7 cellular contexts compared by ENCODE assay signal in the genomic region with DNA sequence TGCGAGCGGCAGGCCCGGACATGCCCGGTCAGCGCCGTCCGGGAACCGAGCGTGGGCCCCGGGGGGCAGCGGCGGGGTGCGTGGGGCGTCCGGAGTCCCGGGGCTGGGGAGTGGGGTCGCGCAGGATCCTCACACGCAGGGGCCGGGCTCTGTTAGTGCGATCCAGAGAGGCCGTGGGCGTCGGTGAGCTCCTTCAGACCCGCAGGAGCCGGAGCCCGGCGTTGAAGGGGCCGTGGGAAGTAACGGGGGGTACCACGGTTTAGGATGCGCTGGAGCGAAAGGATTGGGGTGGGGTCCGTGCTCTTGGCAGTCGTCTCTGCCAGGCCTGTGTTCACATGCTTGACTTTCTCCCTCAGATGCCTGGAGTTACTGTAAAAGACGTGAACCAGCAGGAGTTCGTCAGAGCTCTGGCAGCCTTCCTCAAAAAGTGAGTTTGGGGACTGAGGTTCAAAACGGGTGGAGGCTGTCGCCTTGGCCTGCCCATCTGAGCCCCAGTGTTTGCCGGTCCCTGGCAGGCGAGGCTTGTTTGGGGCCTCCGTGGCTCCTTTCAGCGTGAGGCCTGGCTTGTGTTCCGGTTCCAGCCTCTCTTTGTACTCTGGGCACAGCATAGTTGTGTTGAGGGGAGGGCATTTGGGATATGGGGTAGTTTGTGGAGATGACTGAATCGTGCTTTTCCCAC. TPM values are rescaled to one million over a fixed set of nuclear protein-coding genes. Genes with fewer than 3 reads are reported as not detected.
DNase-seq lines count a peak whose midpoint lies in the region; ATAC-seq and TF ChIP-seq lines count a peak whose summit lies in the region.

No MANE protein-coding gene starts in this region.

- H3K9me3 Mint-ChIP-seq in H9 (no peaks in the 10 kb centered on the region; a peak in 1 of 5 replicates), neural crest cell (no peaks in the 10 kb centered on the region)

- H3K9ac ChIP-seq in H9 (ENCODE audit: extremely low read depth, insufficient read length, low read length): peak overlapping the region; percentile 99

- no peak for ATAC-seq in T-helper 17 cell
- ATAC-seq in GM19395 (IDR thresholded peaks at IDR 0.05; ENCODE audit: unreplicated experiment): no peak

- H3K27ac ChIP-seq in H9 (ENCODE audit: insufficient read length, low read depth, low read length) (no peak overlapping the region), epithelial cell of prostate (peak overlapping the region; percentile 91)

- TF ChIP-seq CTCF in H9 (conservative IDR thresholded peaks at IDR 0.05): no peak
- TF ChIP-seq CTCF in neural crest cell (conservative IDR thresholded peaks at IDR 0.05): no peak

- H3K27me3 Mint-ChIP-seq in H9 (ENCODE audit: low read depth) (peaks cover 14% of the 10 kb centered on the region), T-helper 17 cell (no peaks in the 10 kb centered on the region), neural crest cell (ENCODE audit: low read depth) (peaks cover 29% of the 10 kb centered on the region)

- DNase-seq in H9 (no peak), T-helper 17 cell (no peak), epithelial cell of prostate (ENCODE audit: low read depth, low spot score) (no peak), neural crest cell (ENCODE audit: low read depth, low spot score) (no peak), NCI-H2107 (lab: John Stamatoyannopoulos, UW) (no peak), NCI-H226 (no peak)

- no peaks in the 10 kb centered on the region; the same call in 1 of the 2 replicates for H3K4me1 ChIP-seq in H9 (ENCODE audit: insufficient read depth, low read length)

- peak overlapping the region; percentile 84 to 96 for H3K4me3 Mint-ChIP-seq in H9
- peak overlapping the region; percentile 99 for H3K4me3 Mint-ChIP-seq in T-helper 17 cell
- peak overlapping the region; percentile 94 for H3K4me3 Mint-ChIP-seq in neural crest cell

- H3T11ph ChIP-seq in H9 (ENCODE audit: low read length): no peak overlapping the region

- no peak overlapping the region for H2BK20ac ChIP-seq in H9 (ENCODE audit: low read depth, low read length, poor library complexity, severe bottlenecking)

- H3K56ac ChIP-seq in H9 (ENCODE audit: insufficient read length, low read depth, low read length): no peak overlapping the region

- H3K79me2 ChIP-seq in H9 (ENCODE audit: insufficient read depth, low read length): peaks cover 29% of the 10 kb centered on the region

- no CpG with 5 or more reads among the region's 45 CpGs for WGBS in H9 (ENCODE audit: extremely low coverage, insufficient read length, low lambda C conversion rate)

- no peaks in the 10 kb centered on the region for H3K27me3 ChIP-seq in H9 (ENCODE audit: insufficient read depth, low read length)

- H3K4me2 ChIP-seq in H9 (ENCODE audit: insufficient read depth, insufficient read length, low read length): peak overlapping the region; percentile 90

- H2BK120ac ChIP-seq in H9 (ENCODE audit: low read depth, low read length, poor library complexity, severe bottlenecking): no peak overlapping the region

- H3K4ac ChIP-seq in H9 (ENCODE audit: low read depth, low read length): peak overlapping the region; percentile 82

- peaks cover 17% of the 10 kb centered on the region for H3K79me1 ChIP-seq in H9 (ENCODE audit: insufficient read depth, low read depth, low read length, poor library complexity, severe bottlenecking)

- H4K5ac ChIP-seq in H9 (ENCODE audit: insufficient read length, low read depth, low read length): peak overlapping the region; percentile 34

- H4K91ac ChIP-seq in H9 (ENCODE audit: insufficient read length, low read depth, low read length): no peak overlapping the region

- no peak overlapping the region for H4K8ac ChIP-seq in H9 (replicated peaks; ENCODE audit: insufficient read length, low read depth, low read length)

- H3K36me3 Mint-ChIP-seq in H9 (ENCODE audit: insufficient read depth in 1 of 3, low read depth in 3 of 3): peaks cover 45 to 51% (median 50%) of the 10 kb centered on the region in 3 experiments
- peaks cover 9% of the 10 kb centered on the region for H3K36me3 Mint-ChIP-seq in T-helper 17 cell (ENCODE audit: low read depth)
- peaks cover 30% of the 10 kb centered on the region for H3K36me3 Mint-ChIP-seq in neural crest cell (ENCODE audit: low read depth)

- H3K27ac Mint-ChIP-seq in H9 (peak overlapping the region; percentile 94 to 99 (median 97)), T-helper 17 cell (peak overlapping the region; percentile 100), neural crest cell (ENCODE audit: unreplicated experiment) (peak overlapping the region; percentile 98)

- no peak overlapping the region for H2AK5ac ChIP-seq in H9 (ENCODE audit: insufficient read length, low read length)

- no peak overlapping the region for H2BK15ac ChIP-seq in H9 (ENCODE audit: low read depth, low read length)

- no peak overlapping the region for H3K23ac ChIP-seq in H9 (ENCODE audit: insufficient read length, low read depth, low read length)

- H3K9me3 ChIP-seq in H9 (ENCODE audit: control insufficient read depth, low read depth, low read length) (no peaks in the 10 kb centered on the region), T-helper 17 cell (ENCODE audit: control insufficient read depth, low read length, poor library complexity, severe bottlenecking) (no peaks in the 10 kb centered on the region)

- peak overlapping the region; percentile 98 for H3K14ac ChIP-seq in H9 (ENCODE audit: insufficient read depth, low read length)

- H2BK12ac ChIP-seq in H9 (ENCODE audit: insufficient read length, low read depth, low read length): no peak overlapping the region

- no peak overlapping the region for H2AFZ ChIP-seq in H9 (ENCODE audit: low read length)

- H3K18ac ChIP-seq in H9 (ENCODE audit: insufficient read length, low read depth, low read length): peak overlapping the region; percentile 90

- H3K4me1 Mint-ChIP-seq in H9: peaks cover 34 to 42% of the 10 kb centered on the region in 2 experiments
- peaks cover 37% of the 10 kb centered on the region for H3K4me1 Mint-ChIP-seq in T-helper 17 cell
- peaks cover 42% of the 10 kb centered on the region for H3K4me1 Mint-ChIP-seq in neural crest cell

- H2BK5ac ChIP-seq in H9 (ENCODE audit: insufficient read length, low read length): peak overlapping the region; percentile 27

- peaks cover 9% of the 10 kb centered on the region for H3K23me2 ChIP-seq in H9 (ENCODE audit: insufficient read length, low read depth, low read length, poor library complexity, severe bottlenecking)

- H4K20me1 ChIP-seq in H9 (ENCODE audit: control insufficient read depth, insufficient read depth, insufficient read length): no peaks in the 10 kb centered on the region

RNA-seq across cellular contexts. Expression of gene RPS19, which starts 0.5 kb away (rescaled TPM):
- total RNA-seq in H9 (2021) (3,024 and 3,117 TPM in 2 replicates), T-helper 17 cell (1,000 to 10,000 TPM; 3,299 to 3,349 TPM), neural crest cell (2,492 and 2,613 TPM in 2 replicates)

RNA-seq across cellular contexts. Expression of gene DMRTC2, which starts 15.7 kb away (rescaled TPM):
- not detected in 2 replicates for total RNA-seq in H9 (2021)
- not detected for total RNA-seq in T-helper 17 cell
- total RNA-seq in neural crest cell: not detected in 2 replicates

RNA-seq across cellular contexts. Expression of gene LYPD4, which starts 16.1 kb away (rescaled TPM):
- total RNA-seq in H9 (2021) (not detected in 2 replicates), T-helper 17 cell (not detected), neural crest cell (not detected in 2 replicates)

RNA-seq across cellular contexts. Expression of gene CD79A, which starts 16.5 kb away (rescaled TPM):
- total RNA-seq in H9 (2021): 0.22 and 0.39 TPM in 2 replicates
- total RNA-seq in T-helper 17 cell: 10 to 100 TPM in 1 of 2 donors, 1 to 10 TPM in 1; 1.6 to 27.3 TPM
- 0.32 and 0.70 TPM in 2 replicates for total RNA-seq in neural crest cell

RNA-seq across cellular contexts. Expression of gene ARHGEF1, which starts 22.4 kb away (rescaled TPM):
- total RNA-seq in H9 (2021): 47.0 and 50.3 TPM in 2 replicates
- total RNA-seq in T-helper 17 cell: 100 to 1,000 TPM; 929 to 961 TPM
- 62.3 and 69.9 TPM in 2 replicates for total RNA-seq in neural crest cell
